Comparison of ENCODE assay signal across 8 cellular contexts in the genomic region with DNA sequence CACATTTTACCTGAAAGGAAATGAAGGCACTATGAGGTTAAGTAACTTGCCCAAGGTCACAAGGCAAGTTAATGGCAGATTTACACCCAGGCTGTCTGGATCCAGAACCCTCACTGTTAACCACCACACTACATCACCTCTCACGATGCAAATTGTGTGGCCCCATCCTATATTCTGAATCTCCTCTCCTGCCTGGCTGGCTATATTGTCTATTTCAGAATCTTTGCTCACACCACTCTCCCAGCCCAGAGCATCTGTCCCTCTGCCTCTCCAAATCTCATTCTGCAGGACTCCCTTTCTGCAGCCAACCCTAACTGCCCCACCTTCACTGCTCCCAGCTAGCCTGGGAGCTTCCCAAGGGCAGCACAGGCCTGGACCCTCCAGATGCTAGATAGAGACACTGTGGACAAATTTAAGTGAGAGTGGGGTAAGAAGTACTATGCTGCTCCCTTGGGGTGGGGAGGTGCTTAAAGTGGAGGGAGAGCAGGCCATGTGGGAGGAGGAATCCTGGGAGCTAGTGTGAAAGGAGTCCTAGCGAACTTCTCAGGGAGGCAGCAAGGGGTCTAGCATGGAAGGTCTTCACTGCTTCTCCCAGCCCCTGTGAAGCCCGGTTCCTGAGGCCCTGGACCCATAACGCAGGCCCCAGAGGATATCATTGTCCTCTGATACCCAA. TPM values are rescaled to one million over a fixed set of nuclear protein-coding genes. Genes with fewer than 3 reads are reported as not detected.
A peak's percentile ranks its signal among the peaks of the same experiment; 100 is the strongest.
DNase-seq lines count a peak whose midpoint lies in the region; ATAC-seq, FAIRE-seq and TF ChIP-seq lines count a peak whose summit lies in the region.

No MANE protein-coding gene starts in this region.

- no peak for TF ChIP-seq POLR2A in K562 (conservative IDR thresholded peaks at IDR 0.05)
- no peak for TF ChIP-seq POLR2A in thyroid gland (IDR thresholded peaks at IDR 0.05)

- TF ChIP-seq CTCF in LNCaP clone FGC (IDR thresholded peaks at IDR 0.05; ENCODE audit: control insufficient read depth, extremely low read depth, insufficient read depth) (no peak), K562 (IDR thresholded peaks at IDR 0.05 in 2 of 3, conservative IDR thresholded peaks at IDR 0.05 in 1 of 3; ENCODE audit: insufficient read depth in 2 of 3, low read depth in 1 of 3, low read length in 3 of 3) (no peak), thyroid gland (IDR thresholded peaks at IDR 0.05) (no peak)

- H3K4me3 ChIP-seq in LNCaP clone FGC (ENCODE audit: low read depth, low read length) = peak overlapping the region; percentile 68
- peak overlapping the region; percentile 55 for H3K4me3 ChIP-seq in K562
- H3K4me3 ChIP-seq in thyroid gland (replicated peaks in 1 of 3) = peak overlapping the region; percentile 75 to 97 (median 90)

- DNase-seq in DMS114 treated with DMSO at 0.1 percent for 48 hours (lab: John Stamatoyannopoulos, UW; ENCODE audit: unreplicated experiment) (peak; percentile 33), LNCaP clone FGC (ENCODE audit: low read depth) (no peak), K562 (ENCODE audit: extremely low read depth in 1 of 4, low spot score in 3 of 4) (peak; percentile 25 to 59 (median 34)), thyroid gland (no peak), GOT3 (lab: John Stamatoyannopoulos, UW) (no peak), G401 (ENCODE audit: low spot score) (no peak), middle frontal gyrus (ENCODE audit: extremely low spot score, low spot score) (no peak)

- POLR2A ChIA-PET in K562 (lab: Yijun Ruan, JAX) = interaction anchor here (0.8 to 2.1 kb wide), 8 partner anchors 8 to 30 kb away, joined by 4 to 11 read pairs (median 6); partner anchors contain the start of genes C10orf95 and FBXL15

- peak overlapping the region; percentile 96 for H3K4me2 ChIP-seq in K562 (ENCODE audit: insufficient read depth, low read length)

- 8% methylated on average over 3 of the region's 4 CpGs for WGBS in K562 (ENCODE audit: insufficient coverage, low coverage, missing lambda C conversion rate)
- WGBS in thyroid gland, 2 donors = 21 to 24% methylated on average over 4 of the region's 4 CpGs

- H3K27me3 ChIP-seq in K562 (ENCODE audit: control insufficient read depth in 2 of 2, insufficient read depth in 2 of 2, low read length in 2 of 2) (no peaks in the 10 kb centered on the region), layer of hippocampus (ENCODE audit: control insufficient read depth, insufficient read depth, low read length) (peaks cover 3% of the 10 kb centered on the region), thyroid gland (no peaks in the 10 kb centered on the region)

- peaks cover under 1% of the 10 kb centered on the region; the same call in 1 of the 2 replicates for H4K20me1 ChIP-seq in K562 (replicated peaks; ENCODE audit: control insufficient read depth, insufficient read depth, low read length)

- peak overlapping the region; percentile 85 to 98 for H3K9ac ChIP-seq in K562 (ENCODE audit: insufficient read depth in 1 of 2, low read depth in 2 of 2, low read length in 2 of 2)

- CTCF ChIA-PET in K562 (lab: Yijun Ruan, JAX; ENCODE audit: low intra/inter-chr PET ratio) = interaction anchor here (0.6 kb wide), 1 partner anchor 48 kb away, joined by 3 read pairs; no protein-coding TSS in a partner anchor

- intact Hi-C loops in K562 (cut with micrococcal nuclease) = no loop called here
- intact Hi-C loops in thyroid gland (cut with DNase I) = no loop called here

- no peaks in the 10 kb centered on the region for H3K9me3 ChIP-seq in K562 (replicated peaks; ENCODE audit: control insufficient read depth, insufficient read depth, low read depth, low read length)
- no peaks in the 10 kb centered on the region for H3K9me3 ChIP-seq in thyroid gland

- H3K27ac ChIP-seq in K562 (ENCODE audit: extremely low read depth, low read depth, low read length) (peak overlapping the region; percentile 82), layer of hippocampus (ENCODE audit: low read depth, low read length) (peak overlapping the region; percentile 80), thyroid gland (peak overlapping the region in 2 of 3 donors; percentile 74 to 79)

- peaks cover 29% of the 10 kb centered on the region for H3K79me2 ChIP-seq in K562 (ENCODE audit: control insufficient read depth, insufficient read depth, low read length)

- H3K9me1 ChIP-seq in K562 (ENCODE audit: control insufficient read depth, insufficient read depth, low read length) = no peaks in the 10 kb centered on the region

- ATAC-seq in K562 = peak; percentile 23

- H3K4me1 ChIP-seq in K562 (replicated peaks in 1 of 2; ENCODE audit: control insufficient read depth in 2 of 2, insufficient read depth in 2 of 2, low read length in 2 of 2) (peaks cover 23 to 31% of the 10 kb centered on the region in 2 experiments), thyroid gland (peaks cover 7 to 15% of the 10 kb centered on the region in 2 donors)

- peaks cover 6% of the 10 kb centered on the region; the same call in 2 of the 3 replicates for H3K36me3 ChIP-seq in K562 (ENCODE audit: control insufficient read depth, insufficient read depth, low read length)
- H3K36me3 ChIP-seq in thyroid gland = no peaks in the 10 kb centered on the region

- TSS peak; percentile 57 for BruUV-seq in K562 (replicated peaks; lab: Mats Ljungman, UMichigan)

- in situ Hi-C loops in K562 (cut with MboI) (loop anchor here (25.0 kb wide), 1 partner anchor 594 kb away; the partner anchor contains the start of gene KCNIP2), G401 (cut with HindIII; ENCODE audit: low sequenced_read_pairs) (no loop called here)

- H2AFZ ChIP-seq in K562 (ENCODE audit: low read depth, low read length) = peak overlapping the region; percentile 67

- no peak for TF ChIP-seq RAD21 in K562 (CRISPR knock-in tag; conservative IDR thresholded peaks at IDR 0.05 in 1 of 2, IDR thresholded peaks at IDR 0.05 in 1 of 2)

- no peak for FAIRE-seq in K562 (lab: Jason Lieb, UNC)

- no peak for TF ChIP-seq EP300 in K562 (IDR thresholded peaks at IDR 0.05; ENCODE audit: low read length)

RNA-seq across cellular contexts. Expression of gene CUEDC2, which starts 0.8 kb away (rescaled TPM):
- 16.7 and 39.3 TPM in 2 replicates for total RNA-seq in K562 (2011; cell fraction: chromatin; rRNA removed; ENCODE audit: low replicate concordance)
- total RNA-seq in K562 (2011; cell fraction: nucleolus; rRNA removed) = 30.3 and 31.5 TPM in 2 replicates
- 14.4 and 24.2 TPM in 2 replicates for total RNA-seq in K562 (2011; cell fraction: nucleoplasm; rRNA removed)
- total RNA-seq in K562 (2014; rRNA removed) (35.9 and 37.0 TPM in 2 replicates), K562 (2014; rRNA removed; fragmentation: Illumina TruSeq; extraction: Trizol) (13.5 and 17.8 TPM in 2 replicates), K562 (2015; rRNA removed; fragmentation: Illumina TruSeq; extraction: Trizol) (19.9 and 21.0 TPM in 2 replicates), K562 (2021) (36.0 and 40.1 TPM in 2 replicates), thyroid gland (10 to 100 TPM; 56.2 to 73.9 (median 62.0) TPM)
- polyA plus RNA-seq in K562 (2011; rRNA removed) (27.4 and 34.9 TPM in 2 replicates), K562 (2014; fragmentation: Illumina TruSeq; extraction: Trizol) (44.5 and 48.9 TPM in 2 replicates), K562 (2014; fragmentation: Nextera tagmentation; extraction: Ambion mirVana) (10 to 100 TPM in 1 of 2 experiments, 1 to 10 TPM in 1; 8.5 to 17.0 TPM), K562 (2014; rRNA removed) (45.6 and 48.3 TPM in 2 replicates)
- polyA plus RNA-seq in K562 (2011; cell fraction: cytosol; rRNA removed) = 53.4 and 65.7 TPM in 2 replicates
- polyA plus RNA-seq in K562 (2011; cell fraction: nucleus; rRNA removed) = 66.8 and 81.1 TPM in 2 replicates
- polyA plus RNA-seq in K562 (2012) = 33.8 and 48.3 TPM in 2 replicates
- polyA minus RNA-seq in K562 (2011; rRNA and poly(A)+ RNA removed) = 9.5 TPM in 2 replicates
- polyA minus RNA-seq in K562 (2011; cell fraction: cytosol; rRNA and poly(A)+ RNA removed) = 22.7 and 24.0 TPM in 2 replicates
- 7.7 and 8.6 TPM in 2 replicates for polyA minus RNA-seq in K562 (2011; cell fraction: nucleus; rRNA and poly(A)+ RNA removed)
- 133 and 209 TPM in 2 replicates for total RNA-seq in G401 (2014; rRNA removed; shearing (Covaris generic))

RNA-seq across cellular contexts. Expression of gene FBXL15, which starts 11.0 kb away (rescaled TPM):
- 2.1 and 10.9 TPM in 2 replicates for total RNA-seq in K562 (2011; cell fraction: chromatin; rRNA removed; ENCODE audit: low replicate concordance)
- total RNA-seq in K562 (2011; cell fraction: nucleolus; rRNA removed) = 16.8 and 21.0 TPM in 2 replicates
- total RNA-seq in K562 (2011; cell fraction: nucleoplasm; rRNA removed) = 6.7 and 7.4 TPM in 2 replicates
- 25.8 and 27.4 TPM in 2 replicates for total RNA-seq in K562 (2014; rRNA removed)
- 0.80 and 1.2 TPM in 2 replicates for total RNA-seq in K562 (2014; rRNA removed; fragmentation: Illumina TruSeq; extraction: Trizol)
- total RNA-seq in K562 (2015; rRNA removed; fragmentation: Illumina TruSeq; extraction: Trizol) = 4.1 and 4.5 TPM in 2 replicates
- 19.5 and 25.4 TPM in 2 replicates for total RNA-seq in K562 (2021)
- 3.5 and 5.6 TPM in 2 replicates for polyA plus RNA-seq in K562 (2011; rRNA removed)
- polyA plus RNA-seq in K562 (2011; cell fraction: cytosol; rRNA removed) = 10.9 and 32.1 TPM in 2 replicates
- 29.9 and 52.2 TPM in 2 replicates for polyA plus RNA-seq in K562 (2011; cell fraction: nucleus; rRNA removed)
- 9.6 and 16.4 TPM in 2 replicates for polyA plus RNA-seq in K562 (2012)
- 1.4 and 3.1 TPM in 2 replicates for polyA plus RNA-seq in K562 (2014; fragmentation: Illumina TruSeq; extraction: Trizol)
- under 1 TPM; 0.08 to 0.31 TPM for polyA plus RNA-seq in K562 (2014; fragmentation: Nextera tagmentation; extraction: Ambion mirVana)
- polyA plus RNA-seq in K562 (2014; rRNA removed) = 24.0 and 25.9 TPM in 2 replicates
- polyA minus RNA-seq in K562 (2011; rRNA and poly(A)+ RNA removed) = 0.49 and 0.72 TPM in 2 replicates
- polyA minus RNA-seq in K562 (2011; cell fraction: cytosol; rRNA and poly(A)+ RNA removed) = 2.8 and 7.2 TPM in 2 replicates
- 5.5 and 7.0 TPM in 2 replicates for polyA minus RNA-seq in K562 (2011; cell fraction: nucleus; rRNA and poly(A)+ RNA removed)
- total RNA-seq in thyroid gland = 10 to 100 TPM; 13.4 to 34.0 (median 27.2) TPM
- total RNA-seq in G401 (2014; rRNA removed; shearing (Covaris generic)) = 29.9 and 32.1 TPM in 2 replicates

RNA-seq across cellular contexts. Expression of gene PSD, which starts 13.0 kb away (rescaled TPM):
- total RNA-seq in K562 (2011; cell fraction: chromatin; rRNA removed; ENCODE audit: low replicate concordance) = 2.6 and 10.1 TPM in 2 replicates
- 6.1 and 10.2 TPM in 2 replicates for total RNA-seq in K562 (2011; cell fraction: nucleolus; rRNA removed)
- 3.3 and 4.3 TPM in 2 replicates for total RNA-seq in K562 (2011; cell fraction: nucleoplasm; rRNA removed)
- total RNA-seq in K562 (2014; rRNA removed) (0.54 and 1.1 TPM in 2 replicates), K562 (2014; rRNA removed; fragmentation: Illumina TruSeq; extraction: Trizol) (0.10 and 0.11 TPM in 2 replicates), K562 (2015; rRNA removed; fragmentation: Illumina TruSeq; extraction: Trizol) (0.54 and 0.60 TPM in 2 replicates), K562 (2021) (1.5 and 1.7 TPM in 2 replicates), thyroid gland (1 to 10 TPM in 1 of 4 donors, under 1 TPM in 3; 0.24 to 1.1 (median 0.49) TPM)
- polyA plus RNA-seq in K562 (2011; rRNA removed) (0.89 and 1.6 TPM in 2 replicates), K562 (2014; fragmentation: Illumina TruSeq; extraction: Trizol) (0.40 and 0.64 TPM in 2 replicates), K562 (2014; fragmentation: Nextera tagmentation; extraction: Ambion mirVana) (not detected), K562 (2014; rRNA removed) (0.89 and 1.5 TPM in 2 replicates)
- 1.2 and 3.0 TPM in 2 replicates for polyA plus RNA-seq in K562 (2011; cell fraction: cytosol; rRNA removed)
- polyA plus RNA-seq in K562 (2011; cell fraction: nucleus; rRNA removed) = 7.0 and 9.6 TPM in 2 replicates
- 3.4 TPM in 2 replicates for polyA plus RNA-seq in K562 (2012)
- 0.06 and 0.49 TPM in 2 replicates for polyA minus RNA-seq in K562 (2011; rRNA and poly(A)+ RNA removed)
- polyA minus RNA-seq in K562 (2011; cell fraction: cytosol; rRNA and poly(A)+ RNA removed) = 0.76 and 1.8 TPM in 2 replicates
- polyA minus RNA-seq in K562 (2011; cell fraction: nucleus; rRNA and poly(A)+ RNA removed) = 2.7 and 3.5 TPM in 2 replicates
- 3.1 and 7.9 TPM in 2 replicates for total RNA-seq in G401 (2014; rRNA removed; shearing (Covaris generic))

RNA-seq across cellular contexts. Expression of gene C10orf95, which starts 19.8 kb away (rescaled TPM):
- total RNA-seq in K562 (2011; cell fraction: chromatin; rRNA removed; ENCODE audit: low replicate concordance) = 0.48 and 0.93 TPM in 2 replicates
- total RNA-seq in K562 (2011; cell fraction: nucleolus; rRNA removed) = 1.0 and 1.3 TPM in 2 replicates
- 1.6 and 1.9 TPM in 2 replicates for total RNA-seq in K562 (2011; cell fraction: nucleoplasm; rRNA removed)
- total RNA-seq in K562 (2014; rRNA removed) (0.41 and 0.90 TPM in 2 replicates), K562 (2014; rRNA removed; fragmentation: Illumina TruSeq; extraction: Trizol) (not detected in 2 replicates), K562 (2015; rRNA removed; fragmentation: Illumina TruSeq; extraction: Trizol) (0.26 and 0.29 TPM in 2 replicates), K562 (2021) (0.38 and 0.49 TPM in 2 replicates), thyroid gland (1 to 10 TPM; 1.1 to 2.9 (median 1.8) TPM)
- polyA plus RNA-seq in K562 (2011; rRNA removed) (0.08 and 0.24 TPM in 2 replicates), K562 (2014; fragmentation: Illumina TruSeq; extraction: Trizol) (0.18 and 0.30 TPM in 2 replicates), K562 (2014; fragmentation: Nextera tagmentation; extraction: Ambion mirVana) (under 1 TPM; 0.03 to 0.14 TPM), K562 (2014; rRNA removed) (0.16 and 0.35 TPM in 2 replicates)
- polyA plus RNA-seq in K562 (2011; cell fraction: cytosol; rRNA removed) = 0.40 and 0.70 TPM in 2 replicates
- polyA plus RNA-seq in K562 (2011; cell fraction: nucleus; rRNA removed) = 0.63 and 0.87 TPM in 2 replicates
- 1.9 and 2.0 TPM in 2 replicates for polyA plus RNA-seq in K562 (2012)
- polyA minus RNA-seq in K562 (2011; rRNA and poly(A)+ RNA removed) = 0.21 and 0.30 TPM in 2 replicates
- polyA minus RNA-seq in K562 (2011; cell fraction: cytosol; rRNA and poly(A)+ RNA removed) = not detected in 2 replicates
- polyA minus RNA-seq in K562 (2011; cell fraction: nucleus; rRNA and poly(A)+ RNA removed) = 1.2 and 1.5 TPM in 2 replicates
- 1.8 TPM in 1 of 2 replicates, not detected in the other for total RNA-seq in G401 (2014; rRNA removed; shearing (Covaris generic))

RNA-seq across cellular contexts. Expression of gene NFKB2, which starts 36.1 kb away (rescaled TPM):
- total RNA-seq in K562 (2011; cell fraction: chromatin; rRNA removed; ENCODE audit: low replicate concordance) = 20.7 and 56.0 TPM in 2 replicates
- 26.2 and 30.9 TPM in 2 replicates for total RNA-seq in K562 (2011; cell fraction: nucleolus; rRNA removed)
- total RNA-seq in K562 (2011; cell fraction: nucleoplasm; rRNA removed) = 16.3 and 26.1 TPM in 2 replicates
- total RNA-seq in K562 (2014; rRNA removed) (14.7 and 19.3 TPM in 2 replicates), K562 (2014; rRNA removed; fragmentation: Illumina TruSeq; extraction: Trizol) (5.7 and 6.0 TPM in 2 replicates), K562 (2015; rRNA removed; fragmentation: Illumina TruSeq; extraction: Trizol) (4.2 and 5.3 TPM in 2 replicates), K562 (2021) (20.3 and 20.6 TPM in 2 replicates), thyroid gland (10 to 100 TPM; 12.3 to 26.0 (median 15.3) TPM)
- polyA plus RNA-seq in K562 (2011; rRNA removed) (7.9 and 9.7 TPM in 2 replicates), K562 (2014; fragmentation: Illumina TruSeq; extraction: Trizol) (9.4 and 11.4 TPM in 2 replicates), K562 (2014; fragmentation: Nextera tagmentation; extraction: Ambion mirVana) (under 1 TPM; 0.07 to 0.11 TPM), K562 (2014; rRNA removed) (12.2 and 15.3 TPM in 2 replicates)
- polyA plus RNA-seq in K562 (2011; cell fraction: cytosol; rRNA removed) = 5.8 and 10.1 TPM in 2 replicates
- polyA plus RNA-seq in K562 (2011; cell fraction: nucleus; rRNA removed) = 29.8 and 52.6 TPM in 2 replicates
- polyA plus RNA-seq in K562 (2012) = 13.9 and 31.5 TPM in 2 replicates
- 4.3 and 4.6 TPM in 2 replicates for polyA minus RNA-seq in K562 (2011; rRNA and poly(A)+ RNA removed)
- 6.4 and 11.0 TPM in 2 replicates for polyA minus RNA-seq in K562 (2011; cell fraction: cytosol; rRNA and poly(A)+ RNA removed)
- 8.2 and 8.8 TPM in 2 replicates for polyA minus RNA-seq in K562 (2011; cell fraction: nucleus; rRNA and poly(A)+ RNA removed)
- 23.3 and 23.9 TPM in 2 replicates for total RNA-seq in G401 (2014; rRNA removed; shearing (Covaris generic))

Comparison
In these comparisons a context has a peak if more than half of its experiments do, and no peak if none do; other contexts are left out.
1. DNase-seq: peak in DMS114 treated with DMSO at 0.1 percent for 48 hours (single experiment) and K562 (4 of 4); none in LNCaP clone FGC (single experiment), thyroid gland (0 of 2), GOT3 (single experiment), G401 (single experiment) and middle frontal gyrus (single experiment).
2. Peak in every context shown above with its lines, with median percentiles within 50 percentile points of each other: H3K4me3 ChIP-seq and H3K27ac ChIP-seq.